Comparison of ENCODE assay signal across 9 cellular contexts in the genomic region with DNA sequence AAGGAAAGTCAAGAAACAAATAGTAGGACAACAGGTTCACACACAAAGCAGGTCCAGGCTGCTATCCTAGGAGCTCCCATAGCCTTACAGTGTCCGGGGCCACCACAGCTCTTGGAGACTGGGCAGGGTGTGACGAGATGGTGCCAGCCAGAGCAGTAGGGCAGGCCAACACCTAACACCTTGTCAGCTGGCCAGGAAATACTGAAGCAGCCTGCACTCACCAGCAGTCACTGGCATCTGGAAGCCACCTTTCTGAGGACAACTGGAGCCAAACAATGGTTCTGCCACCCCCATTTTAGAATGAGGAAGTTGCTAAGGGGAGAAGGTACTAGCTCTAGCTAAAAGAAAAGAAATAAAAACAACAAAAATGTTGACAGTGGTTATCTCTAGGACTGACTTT. TPM values are rescaled to one million over a fixed set of nuclear protein-coding genes. Genes with fewer than 3 reads are reported as not detected.
DNase-seq lines count a peak whose midpoint lies in the region; ATAC-seq and TF ChIP-seq lines count a peak whose summit lies in the region.
"Had no signal": no experiment of that assay in that cellular context is flagged by ENCODE, and none has a peak within 500 bp of the region (broad histone marks: within the 10 kb centered on the region; RNA-seq: fewer than 3 reads in every experiment).

No MANE protein-coding gene starts in this region.

- H3K27ac Mint-ChIP-seq in progenitor cell of endocrine pancreas: peak overlapping the region; percentile 45

- DNase-seq in GF-D8 (lab: John Stamatoyannopoulos, UW): peak; percentile 10
- DNase-seq in OCI-M1 (lab: John Stamatoyannopoulos, UW): peak; percentile 17
- DNase-seq in Right ventricle myocardium inferior (ENCODE audit: missing footprints): no peak
- DNase-seq in progenitor cell of endocrine pancreas (ENCODE audit: low spot score, unreplicated experiment): no peak
- DNase-seq in SHP77 (lab: John Stamatoyannopoulos, UW): no peak
- no peak for DNase-seq in OCI-M2 (lab: John Stamatoyannopoulos, UW; ENCODE audit: unreplicated experiment)
- DNase-seq in NCI-H1092 treated with DMSO at 0.1 percent for 48 hours (lab: John Stamatoyannopoulos, UW): no peak
- no peak for DNase-seq in NCI-H526 treated with DMSO at 0.1 percent for 48 hours (lab: John Stamatoyannopoulos, UW)

- no peak overlapping the region for H3K4me3 Mint-ChIP-seq in progenitor cell of endocrine pancreas (ENCODE audit: low read depth)
- H3K4me3 Mint-ChIP-seq: activated naive CD8-positive, alpha-beta T cell had no signal

- H3K9me3 Mint-ChIP-seq in progenitor cell of endocrine pancreas (ENCODE audit: low read depth): peaks cover 4% of the 10 kb centered on the region

- H3K4me1 Mint-ChIP-seq in progenitor cell of endocrine pancreas (ENCODE audit: low read depth): peaks cover 24% of the 10 kb centered on the region

- H3K27me3 Mint-ChIP-seq in progenitor cell of endocrine pancreas: no peaks in the 10 kb centered on the region
- H3K27me3 Mint-ChIP-seq: activated naive CD8-positive, alpha-beta T cell had no signal

- no peak for TF ChIP-seq CTCF in progenitor cell of endocrine pancreas (IDR thresholded peaks at IDR 0.05; ENCODE audit: unreplicated experiment)

- peak; percentile 69 for ATAC-seq in Right ventricle myocardium inferior

- intact Hi-C loops in Right ventricle myocardium inferior (cut with DNase I): no loop called here

- peaks cover 16% of the 10 kb centered on the region for H3K36me3 Mint-ChIP-seq in progenitor cell of endocrine pancreas (ENCODE audit: insufficient read depth)

RNA-seq across cellular contexts. Expression of a gene that starts 47.2 kb away (rescaled TPM):
- total RNA-seq in Right ventricle myocardium inferior: 26.3 TPM
- 62.3 and 64.3 TPM in 2 replicates for total RNA-seq in progenitor cell of endocrine pancreas

RNA-seq across cellular contexts. Expression of a gene that starts 50.1 kb away (rescaled TPM):
- total RNA-seq in Right ventricle myocardium inferior: 14.5 TPM
- total RNA-seq in progenitor cell of endocrine pancreas: 292 and 320 TPM in 2 replicates

RNA-seq across cellular contexts. Expression of a gene that starts 51.8 kb away (rescaled TPM):
- total RNA-seq in Right ventricle myocardium inferior (12.7 TPM), progenitor cell of endocrine pancreas (0.26 and 0.40 TPM in 2 replicates)

Comparison
In these comparisons a context has a peak if more than half of its experiments do, and no peak if none do; other contexts are left out.
1. DNase-seq: peak in GF-D8 (single experiment) and OCI-M1 (single experiment); none in Right ventricle myocardium inferior (single experiment), progenitor cell of endocrine pancreas (single experiment), SHP77 (0 of 2), OCI-M2 (single experiment), NCI-H1092 treated with DMSO at 0.1 percent for 48 hours (single experiment) and NCI-H526 treated with DMSO at 0.1 percent for 48 hours (single experiment).
2. RNA of a gene that starts 50.1 kb away (total RNA-seq): 292 to 320 TPM in progenitor cell of endocrine pancreas; 14.5 TPM in Right ventricle myocardium inferior (single experiment); every median in the first group is over 10 times any median in the second.